In genomic region chr2:111178730-111179405, GRCh38 we compare ENCODE assay signal across 12 cellular contexts. TPM values are rescaled to one million over a fixed set of nuclear protein-coding genes. Genes with fewer than 3 reads are reported as not detected.
A peak's percentile ranks its signal among the peaks of the same experiment; 100 is the strongest.
DNase-seq lines count a peak whose midpoint lies in the region; TF ChIP-seq lines count a peak whose summit lies in the region.
"Had no signal": no experiment of that assay in that cellular context is flagged by ENCODE, and none has a peak within 500 bp of the region (broad histone marks: within the 10 kb centered on the region; RNA-seq: fewer than 3 reads in every experiment).

No MANE protein-coding gene starts in this region.

- TF ChIP-seq CTCF in hepatocyte (IDR thresholded peaks at IDR 0.05; ENCODE audit: poor library complexity), result no peak

- H3K4me1 Mint-ChIP-seq in activated CD4-positive, alpha-beta T cell treated with anti-CD3 and anti-CD28 coated beads, Interleukin-2, amount 10 ng/mL, durations not matched to agents 24 days and 14 days, result no peaks in the 10 kb centered on the region

- H3K4me3 Mint-ChIP-seq in activated CD4-positive, alpha-beta T cell treated with anti-CD3 and anti-CD28 coated beads, Interleukin-2, amount 10 ng/mL, durations not matched to agents 24 days and 14 days, result no peak overlapping the region
- H3K4me3 Mint-ChIP-seq: neural crest cell; T-helper 2 cell treated with Interferon-gamma antibody and Interleukin-4, amounts not matched to agents 5 μg/mL and 100 μg/mL, for 36 hours had no signal

- no peak overlapping the region for H3K27ac Mint-ChIP-seq in activated CD4-positive, alpha-beta T cell treated with anti-CD3 and anti-CD28 coated beads, Interleukin-2, amount 10 ng/mL, durations not matched to agents 24 days and 14 days

- no peaks in the 10 kb centered on the region for H3K36me3 ChIP-seq in hepatocyte (replicated peaks; ENCODE audit: insufficient read depth, low read depth)
- H3K36me3 ChIP-seq: ascending aorta had no signal

- peaks cover 34% of the 10 kb centered on the region for H3K27me3 Mint-ChIP-seq in activated CD4-positive, alpha-beta T cell treated with anti-CD3 and anti-CD28 coated beads, Interleukin-2, amount 10 ng/mL, durations not matched to agents 24 days and 14 days

- peak overlapping the region; percentile 92 for H3K27ac ChIP-seq in hepatocyte
- H3K27ac ChIP-seq: ascending aorta had no signal

- 59% methylated on average over 5 of the region's 5 CpGs for WGBS in hepatocyte (ENCODE audit: low lambda C conversion rate, missing lambda C conversion rate)

- no peaks in the 10 kb centered on the region for H3K9me3 ChIP-seq in hepatocyte (ENCODE audit: low read depth)
- H3K9me3 ChIP-seq: ascending aorta had no signal

- H3K9me3 Mint-ChIP-seq in activated CD4-positive, alpha-beta T cell treated with anti-CD3 and anti-CD28 coated beads, Interleukin-2, amount 10 ng/mL, durations not matched to agents 24 days and 14 days, result no peaks in the 10 kb centered on the region
- H3K9me3 Mint-ChIP-seq: neural crest cell; T-helper 2 cell treated with Interferon-gamma antibody and Interleukin-4, amounts not matched to agents 5 μg/mL and 100 μg/mL, for 36 hours had no signal

- H3K4me1 ChIP-seq in hepatocyte (ENCODE audit: insufficient read depth), result peaks cover 31% of the 10 kb centered on the region
- H3K4me1 ChIP-seq: ascending aorta had no signal

- H3K36me3 Mint-ChIP-seq in activated CD4-positive, alpha-beta T cell treated with anti-CD3 and anti-CD28 coated beads, Interleukin-2, amount 10 ng/mL, durations not matched to agents 24 days and 14 days (ENCODE audit: low read depth), result no peaks in the 10 kb centered on the region

- no peaks in the 10 kb centered on the region for H4K20me1 ChIP-seq in hepatocyte (ENCODE audit: insufficient read depth, poor library complexity, severe bottlenecking)

- H3K27me3 ChIP-seq in hepatocyte, result no peaks in the 10 kb centered on the region
- H3K27me3 ChIP-seq: ascending aorta had no signal

- intact Hi-C loops in activated CD4-positive, alpha-beta T cell treated with anti-CD3 and anti-CD28 coated beads, Interleukin-2, amount 10 ng/mL, durations not matched to agents 24 days and 14 days (cut with micrococcal nuclease), result no loop called here

- no peaks in the 10 kb centered on the region for H3K9me2 ChIP-seq in hepatocyte (replicated peaks; ENCODE audit: insufficient read depth)

- no peak overlapping the region for H3K4me3 ChIP-seq in hepatocyte
- H3K4me3 ChIP-seq: ascending aorta had no signal

- no peaks in the 10 kb centered on the region for H3K79me2 ChIP-seq in hepatocyte

- peak; percentile 40 for DNase-seq in activated CD8-positive, alpha-beta memory T cell treated with anti-CD3 and anti-CD28 coated beads, Interleukin-2, amount 50 U/mL, for 48 hours
- DNase-seq in activated CD8-positive, alpha-beta memory T cell treated with anti-CD3 and anti-CD28 coated beads, Interleukin-2, amount 50 U/mL, for 4 hours, result no peak
- DNase-seq in RPMI7951 (ENCODE audit: low read depth), result peak; percentile 85
- DNase-seq in hepatocyte (ENCODE audit: low spot score), result peak; percentile 66
- no peak for DNase-seq in SW 1271 (lab: John Stamatoyannopoulos, UW)
- no peak for DNase-seq in NCI-H2107 (lab: John Stamatoyannopoulos, UW)
- DNase-seq in activated CD4-positive, alpha-beta T cell treated with anti-CD3 and anti-CD28 coated beads, Interleukin-2, amount 10 ng/mL, durations not matched to agents 24 days and 14 days, result no peak
- no peak for DNase-seq in NCI-H1436 (lab: John Stamatoyannopoulos, UW)
- DNase-seq: stimulated activated CD4-positive, alpha-beta T cell treated with anti-CD3 and anti-CD28 coated beads, Interleukin-15, amount 100 ng/mL, for 24 hours had no signal

- H2AFZ ChIP-seq in hepatocyte, result no peak overlapping the region

- peak overlapping the region; percentile 30 for H3K4me2 ChIP-seq in hepatocyte

RNA-seq across cellular contexts. Expression of gene BCL2L11, which starts 58.2 kb away (rescaled TPM):
- 2.3 and 5.3 TPM in 2 replicates for total RNA-seq in RPMI7951 (2014; rRNA removed; shearing (Covaris generic))
- 25.3 and 26.5 TPM in 2 replicates for total RNA-seq in hepatocyte
- 12.3 and 13.0 TPM in 2 replicates for polyA plus RNA-seq in hepatocyte
- 193 and 219 TPM in 2 replicates for total RNA-seq in activated CD4-positive, alpha-beta T cell treated with anti-CD3 and anti-CD28 coated beads, Interleukin-2, amount 10 ng/mL, durations not matched to agents 24 days and 14 days

Comparison
In these comparisons a context has a peak if more than half of its experiments do, and no peak if none do; other contexts are left out.
1. DNase-seq: peak in activated CD8-positive, alpha-beta memory T cell treated with anti-CD3 and anti-CD28 coated beads, Interleukin-2, amount 50 U/mL, for 48 hours (single experiment), RPMI7951 (single experiment) and hepatocyte (single experiment); none in activated CD8-positive, alpha-beta memory T cell treated with anti-CD3 and anti-CD28 coated beads, Interleukin-2, amount 50 U/mL, for 4 hours (single experiment), SW 1271 (0 of 2), NCI-H2107 (single experiment), activated CD4-positive, alpha-beta T cell treated with anti-CD3 and anti-CD28 coated beads, Interleukin-2, amount 10 ng/mL, durations not matched to agents 24 days and 14 days (single experiment) and NCI-H1436 (single experiment).